13 cellular contexts compared by ENCODE assay signal in the genomic region with DNA sequence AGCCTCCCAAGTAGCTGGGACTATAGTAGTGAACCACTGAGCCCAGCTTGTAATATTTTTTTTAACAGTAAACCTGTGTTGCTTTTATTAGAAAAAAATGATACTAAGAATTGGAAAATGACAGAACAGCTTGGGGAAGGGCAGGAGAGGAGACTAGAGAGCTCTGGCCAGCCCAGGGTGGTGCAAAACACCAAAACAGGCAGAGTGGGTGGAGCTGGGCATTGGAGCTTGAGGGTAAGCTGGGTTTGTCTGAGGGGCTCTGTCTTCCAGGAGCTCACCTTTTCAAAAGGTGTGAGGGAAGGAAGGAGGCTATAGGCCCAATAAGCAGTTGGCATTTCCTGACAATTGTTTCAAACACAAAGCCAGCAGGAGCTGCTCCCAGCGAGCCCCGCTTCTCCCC.
DNase-seq lines count a peak whose midpoint lies in the region; ATAC-seq and TF ChIP-seq lines count a peak whose summit lies in the region.
"Had no signal": no experiment of that assay in that cellular context is flagged by ENCODE, and none has a peak within 500 bp of the region (broad histone marks: within the 10 kb centered on the region; RNA-seq: fewer than 3 reads in every experiment).

No MANE protein-coding gene starts in this region.

- DNase-seq in GM23338 (ENCODE audit: low spot score) (no peak), RPMI8226 (peak; percentile 37), osteoblast (ENCODE audit: insufficient read length, low spot score, missing footprints) (peak; percentile 68), A673 (ENCODE audit: low spot score) (no peak), activated T-cell treated with anti-CD3 and anti-CD28 coated beads for 4 hours (no peak)
- no peak for DNase-seq in stimulated activated CD4-positive, alpha-beta T cell treated with anti-CD3 and anti-CD28 coated beads, Interleukin-12 subunit alpha, Interleukin-12 subunit beta, amount 100 ng/mL, for 4 hours
- DNase-seq: DMS 273 treated with DMSO at 0.1 percent for 48 hours, GOT3, NCI-H1092, NCI-H1694, NCI-H510A treated with DMSO at 0.1 percent for 48 hours had no signal

- H3K27me3 ChIP-seq in BLaER1 (no peaks in the 10 kb centered on the region), GM23338 (ENCODE audit: insufficient read depth) (no peaks in the 10 kb centered on the region), osteoblast (ENCODE audit: insufficient read depth, low read length) (no peaks in the 10 kb centered on the region), A673 (replicated peaks; ENCODE audit: insufficient read depth, low read depth, low read length, poor library complexity) (no peaks in the 10 kb centered on the region)

- H3K4me3 Mint-ChIP-seq in GM23338 = no peak overlapping the region

- H3K36me3 Mint-ChIP-seq in GM23338 (ENCODE audit: low read depth) = no peaks in the 10 kb centered on the region

- H3K9ac ChIP-seq in BLaER1 = no peak overlapping the region

- peaks cover 8% of the 10 kb centered on the region for H3K27me3 Mint-ChIP-seq in GM23338 (ENCODE audit: insufficient read depth, low read depth, poor library complexity)

- H3K4me3 ChIP-seq in BLaER1 = no peak overlapping the region
- H3K4me3 ChIP-seq in GM23338 = no peak overlapping the region
- no peak overlapping the region for H3K4me3 ChIP-seq in osteoblast (ENCODE audit: insufficient read depth, low read length)
- H3K4me3 ChIP-seq in A673 (ENCODE audit: low read depth, low read length, poor library complexity, severe bottlenecking) = no peak overlapping the region

- peaks cover 30% of the 10 kb centered on the region for H3K4me1 Mint-ChIP-seq in GM23338

- CTCF ChIA-PET in A673 (lab: Charles Lee) = no interaction called here

- BruUV-seq in A673 (replicated peaks; lab: Mats Ljungman, UMichigan) = no TSS peak

- 0 out of 2 replicates have a peak overlapping the region, but pooled peaks have one; percentile 28 for H2AFZ ChIP-seq in GM23338
- H2AFZ ChIP-seq in osteoblast (ENCODE audit: low read length) = no peak overlapping the region

- H3K9me3 Mint-ChIP-seq in GM23338 = no peaks in the 10 kb centered on the region

- TF ChIP-seq CTCF in GM23338 (conservative IDR thresholded peaks at IDR 0.05; ENCODE audit: low read depth in 2 of 2) = no peak
- no peak for TF ChIP-seq CTCF in osteoblast (IDR thresholded peaks at IDR 0.05; ENCODE audit: extremely low read depth, low read depth, low read length)
- no peak for TF ChIP-seq CTCF in A673 (conservative IDR thresholded peaks at IDR 0.05; ENCODE audit: low read depth, low read length)

- H4K20me1 ChIP-seq in BLaER1 (no peaks in the 10 kb centered on the region), GM23338 (replicated peaks; ENCODE audit: insufficient read depth) (no peaks in the 10 kb centered on the region), osteoblast (ENCODE audit: insufficient read depth, low read length) (no peaks in the 10 kb centered on the region)

- H3K4me1 ChIP-seq in BLaER1 (peaks cover 35% of the 10 kb centered on the region), GM23338 (ENCODE audit: insufficient read depth) (peaks cover 15% of the 10 kb centered on the region; the same call in 1 of the 2 replicates), osteoblast (ENCODE audit: insufficient read depth, low read length) (peaks cover 28% of the 10 kb centered on the region), A673 (ENCODE audit: insufficient read depth, low read length, poor library complexity, severe bottlenecking) (no peaks in the 10 kb centered on the region)

- H3K36me3 ChIP-seq in BLaER1 = no peaks in the 10 kb centered on the region
- H3K36me3 ChIP-seq in GM23338 (ENCODE audit: insufficient read depth) = no peaks in the 10 kb centered on the region
- H3K36me3 ChIP-seq in osteoblast (ENCODE audit: insufficient read depth, low read length) = no peaks in the 10 kb centered on the region
- H3K36me3 ChIP-seq in A673 (ENCODE audit: insufficient read depth, low read length, poor library complexity, severe bottlenecking) = no peaks in the 10 kb centered on the region

- H3K79me2 ChIP-seq in GM23338 (replicated peaks; ENCODE audit: insufficient read depth) (no peaks in the 10 kb centered on the region), osteoblast (ENCODE audit: insufficient read depth, low read length) (no peaks in the 10 kb centered on the region)

- H3K9me3 ChIP-seq in BLaER1 = no peaks in the 10 kb centered on the region
- no peaks in the 10 kb centered on the region for H3K9me3 ChIP-seq in osteoblast (ENCODE audit: low read depth, low read length)
- no peaks in the 10 kb centered on the region for H3K9me3 ChIP-seq in A673 (ENCODE audit: low read depth, low read length, poor library complexity, severe bottlenecking)

- H3F3A ChIP-seq in GM23338 (replicated peaks; ENCODE audit: low read depth) = no peaks in the 10 kb centered on the region

- H3K4me2 ChIP-seq in BLaER1 (peak overlapping the region; percentile 20; the same call in 1 of the 2 replicates), GM23338 (no peak overlapping the region), osteoblast (ENCODE audit: insufficient read depth, low read length) (no peak overlapping the region)

- POLR2A ChIA-PET in A673 (lab: Charles Lee; ENCODE audit: low non-redundant PET) = no interaction called here

- 0 out of 2 replicates have a peak, but pooled peaks cover 7% of the 10 kb centered on the region for H3K9me2 ChIP-seq in GM23338 (ENCODE audit: insufficient read depth)

- H3K27ac ChIP-seq in BLaER1 = no peak overlapping the region
- no peak overlapping the region for H3K27ac ChIP-seq in GM23338 (ENCODE audit: low read depth)
- H3K27ac ChIP-seq in osteoblast (ENCODE audit: low read depth, low read length) = no peak overlapping the region
- no peak overlapping the region for H3K27ac ChIP-seq in A673 (ENCODE audit: low read depth, low read length, poor library complexity, severe bottlenecking)
- H3K27ac ChIP-seq: RWPE1 had no signal

- H3K27ac Mint-ChIP-seq in GM23338 = no peak overlapping the region

- ATAC-seq in GM23338 = no peak

- intact Hi-C loops in A673 (cut with micrococcal nuclease; ENCODE audit: unreplicated experiment) = no loop called here

TF ChIP-seq in GM23338, 12 proteins besides CTCF, POLR2A, EP300 and RAD21:
- TF ChIP-seq EZH2phosphoT487 (IDR thresholded peaks at IDR 0.05; ENCODE audit: unreplicated experiment) = no peak

Comparison
In these comparisons a context has a peak if more than half of its experiments do, and no peak if none do; other contexts are left out.
1. DNase-seq: peak in RPMI8226 (single experiment) and osteoblast (single experiment); none in GM23338 (single experiment), A673 (single experiment), stimulated activated CD4-positive, alpha-beta T cell treated with anti-CD3 and anti-CD28 coated beads, Interleukin-12 subunit alpha, Interleukin-12 subunit beta, amount 100 ng/mL, for 4 hours (single experiment) and activated T-cell treated with anti-CD3 and anti-CD28 coated beads for 4 hours (single experiment).